Comparison of ENCODE assay signal across 13 cellular contexts in the genomic region with DNA sequence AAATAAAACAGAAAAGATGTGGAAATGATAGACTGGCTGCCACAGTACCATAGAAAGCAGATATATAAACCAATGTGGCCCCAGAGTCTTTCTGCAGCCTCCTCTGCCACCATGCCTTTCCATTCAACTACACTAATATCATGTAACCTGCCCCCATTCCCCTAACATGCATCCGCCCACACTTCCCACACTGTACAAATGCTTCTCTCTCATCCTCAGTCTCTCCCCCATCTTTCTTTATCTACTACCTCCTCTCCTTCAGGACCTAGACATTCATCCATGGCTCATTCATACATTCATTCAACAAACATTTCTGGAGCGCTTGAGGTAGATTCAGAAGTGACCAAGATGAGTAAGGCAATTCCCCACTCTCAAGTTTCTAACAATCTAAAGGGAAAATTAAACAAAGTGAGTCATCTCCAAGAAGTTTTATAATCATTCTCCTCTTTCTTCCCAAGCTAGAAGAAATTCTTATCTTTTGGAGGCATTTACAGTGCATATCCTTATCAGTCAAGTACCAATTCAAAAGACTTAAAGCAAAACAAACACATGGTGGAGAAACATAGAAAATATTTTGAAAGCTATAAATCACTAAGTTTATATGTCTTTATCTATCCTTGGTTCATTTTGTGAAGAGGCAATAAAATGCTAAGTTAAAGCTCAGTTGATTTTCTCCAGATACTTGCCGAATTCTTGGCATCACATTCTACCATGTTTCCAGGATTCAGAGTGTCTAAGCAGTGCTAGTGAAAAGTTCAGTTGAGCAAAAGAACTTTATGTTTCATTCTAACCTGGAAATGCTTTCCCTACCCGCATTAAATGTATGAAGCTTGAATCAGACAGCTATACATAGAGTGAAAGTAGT.
A peak's percentile ranks its signal among the peaks of the same experiment; 100 is the strongest.
DNase-seq lines count a peak whose midpoint lies in the region; ATAC-seq and TF ChIP-seq lines count a peak whose summit lies in the region.
"Had no signal": no experiment of that assay in that cellular context is flagged by ENCODE, and none has a peak within 500 bp of the region (broad histone marks: within the 10 kb centered on the region; RNA-seq: fewer than 3 reads in every experiment).

No MANE protein-coding gene starts in this region.

- no peak for ATAC-seq in HG02763 (IDR thresholded peaks at IDR 0.05; ENCODE audit: unreplicated experiment)
- no peak for ATAC-seq in HG03469 (IDR thresholded peaks at IDR 0.05; ENCODE audit: unreplicated experiment)

- peak overlapping the region; percentile 46 for H3K27ac Mint-ChIP-seq in Caco-2 (ENCODE audit: unreplicated experiment)
- H3K27ac Mint-ChIP-seq in nephron, result peak overlapping the region in 2 of 3 experiments; percentile 16 to 23
- H3K27ac Mint-ChIP-seq: immature natural killer cell had no signal

- DNase-seq in Caco-2 (peak in 1 of 2 experiments; percentile 16), OCI-M1 (lab: John Stamatoyannopoulos, UW) (peak; percentile 0), choroid plexus epithelial cell (ENCODE audit: low read depth) (peak; percentile 60), GM19238 (ENCODE audit: insufficient read length, low spot score) (no peak), NOMO-1 treated with dmso at 0.1 percent for 144 hours (lab: John Stamatoyannopoulos, UW; ENCODE audit: unreplicated experiment) (no peak)
- DNase-seq: immature natural killer cell; NCI-H2081 treated with DMSO at 0.1 percent for 48 hours; stimulated activated CD4-positive, alpha-beta T cell treated with anti-CD3 and anti-CD28 coated beads, Interleukin-4, amount 100 ng/mL, for 4 hours; stimulated activated naive CD4-positive, alpha-beta T cell had no signal

- H3K27me3 Mint-ChIP-seq in Caco-2 (ENCODE audit: insufficient read depth, unreplicated experiment), result no peaks in the 10 kb centered on the region
- H3K27me3 Mint-ChIP-seq in nephron (ENCODE audit: low read depth), result no peaks in the 10 kb centered on the region

- no peaks in the 10 kb centered on the region for H3K9me3 ChIP-seq in Caco-2
- H3K9me3 ChIP-seq: esophagus muscularis mucosa had no signal

- CTCF ChIA-PET in Caco-2 (lab: Charles Lee), result interaction anchor here (0.6 kb wide), 1 partner anchor 1269 kb away, joined by 4 read pairs; a partner anchor contains a TSS

- no peaks in the 10 kb centered on the region for H3K36me3 Mint-ChIP-seq in Caco-2 (ENCODE audit: insufficient read depth, unreplicated experiment)
- H3K36me3 Mint-ChIP-seq in nephron (ENCODE audit: low read depth), result no peaks in the 10 kb centered on the region
- H3K36me3 Mint-ChIP-seq: immature natural killer cell had no signal

- H3K27me3 ChIP-seq in Caco-2 (replicated peaks; ENCODE audit: control insufficient read depth, insufficient read depth, low read length), result no peaks in the 10 kb centered on the region
- H3K27me3 ChIP-seq: esophagus muscularis mucosa had no signal

- H3K4me3 Mint-ChIP-seq in Caco-2 (ENCODE audit: unreplicated experiment), result peak overlapping the region; percentile 1
- no peak overlapping the region for H3K4me3 Mint-ChIP-seq in nephron
- H3K4me3 Mint-ChIP-seq: immature natural killer cell had no signal

- peaks cover 50% of the 10 kb centered on the region for H3K4me1 ChIP-seq in Caco-2
- H3K4me1 ChIP-seq: esophagus muscularis mucosa had no signal

- H3K4me1 Mint-ChIP-seq in Caco-2 (ENCODE audit: low read depth, unreplicated experiment) (peaks cover 63% of the 10 kb centered on the region), nephron (peaks cover 4% of the 10 kb centered on the region)
- H3K4me1 Mint-ChIP-seq: immature natural killer cell had no signal

- H3K4me3 ChIP-seq in Caco-2 (ENCODE audit: low read depth, low read length) (no peak overlapping the region), choroid plexus epithelial cell (ENCODE audit: low read depth, low read length) (no peak overlapping the region)
- H3K4me3 ChIP-seq: esophagus muscularis mucosa had no signal

- BruUV-seq in Caco-2 (replicated peaks; lab: Mats Ljungman, UMichigan), result no TSS peak

- H3K36me3 ChIP-seq in Caco-2 (ENCODE audit: control insufficient read depth, insufficient read depth, low read length), result no peaks in the 10 kb centered on the region
- H3K36me3 ChIP-seq: esophagus muscularis mucosa had no signal

- TF ChIP-seq CTCF in Caco-2 (IDR thresholded peaks at IDR 0.05; ENCODE audit: insufficient read depth in 1 of 2, low read depth in 1 of 2, low read length in 1 of 2, severe bottlenecking in 1 of 2, unreplicated experiment in 1 of 2) (no peak), choroid plexus epithelial cell (conservative IDR thresholded peaks at IDR 0.05; ENCODE audit: low read depth, low read length) (no peak), nephron (IDR thresholded peaks at IDR 0.05; ENCODE audit: unreplicated experiment in 3 of 3) (no peak)

- intact Hi-C loops in Caco-2 (cut with micrococcal nuclease; ENCODE audit: unreplicated experiment), result loop anchor here (1.0 to 5.0 kb wide), 3 partner anchors 56 to 123 kb away; a partner anchor contains a TSS

- POLR2A ChIA-PET in Caco-2 (lab: Charles Lee), result interaction anchor here (0.5 to 1.0 kb wide), 3 partner anchors 70 to 971 kb away, joined by 4 to 5 read pairs (median 5); a partner anchor contains a TSS

- H3K9me3 Mint-ChIP-seq in Caco-2 (ENCODE audit: unreplicated experiment) (no peaks in the 10 kb centered on the region), nephron (no peaks in the 10 kb centered on the region)
- H3K9me3 Mint-ChIP-seq: immature natural killer cell had no signal

Comparison
In these comparisons a context has a peak if more than half of its experiments do, and no peak if none do; other contexts are left out.
1. DNase-seq: peak in OCI-M1 (single experiment) and choroid plexus epithelial cell (single experiment); none in GM19238 (single experiment) and NOMO-1 treated with dmso at 0.1 percent for 144 hours (single experiment).